In the genomic region with DNA sequence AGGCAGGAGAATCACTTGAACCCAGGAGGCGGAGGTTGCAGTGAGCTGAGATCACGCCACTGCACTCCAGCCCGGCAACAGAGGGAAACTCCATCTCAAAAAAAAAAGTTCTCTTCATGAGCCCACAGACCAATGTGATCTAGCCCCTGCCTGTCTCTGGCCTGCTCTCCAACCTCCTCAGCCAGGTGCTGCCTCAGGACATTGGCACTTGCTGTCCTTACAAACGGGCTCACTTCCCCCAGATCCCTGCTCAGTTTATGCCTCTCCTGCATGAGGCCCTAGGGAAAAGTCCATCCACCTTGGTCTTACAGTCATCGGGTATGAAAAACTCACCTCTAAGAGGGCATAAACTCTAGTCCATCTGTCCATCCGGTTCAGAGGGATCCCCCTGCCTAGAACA, we compare ENCODE assay signal across 20 cellular contexts. TPM values are rescaled to one million over a fixed set of nuclear protein-coding genes. Genes with fewer than 3 reads are reported as not detected.
DNase-seq lines count a peak whose midpoint lies in the region; FAIRE-seq and TF ChIP-seq lines count a peak whose summit lies in the region.
"Had no signal": no experiment of that assay in that cellular context is flagged by ENCODE, and none has a peak within 500 bp of the region (broad histone marks: within the 10 kb centered on the region; RNA-seq: fewer than 3 reads in every experiment).

No MANE protein-coding gene starts in this region.

- H3K4me1 Mint-ChIP-seq in MCF 10A (ENCODE audit: insufficient read depth, unreplicated experiment) (peaks cover 50% of the 10 kb centered on the region), mesothelial cell of epicardium (peaks cover 59% of the 10 kb centered on the region)

- CTCF ChIA-PET in MCF 10A (lab: Yijun Ruan, JAX): no interaction called here
- CTCF ChIA-PET in RWPE1 (lab: Yijun Ruan, JAX): no interaction called here

- H3K36me3 Mint-ChIP-seq in MCF 10A (ENCODE audit: insufficient read depth, unreplicated experiment) (peaks cover 38% of the 10 kb centered on the region), mesothelial cell of epicardium (peaks cover 30% of the 10 kb centered on the region)

- no peak for TF ChIP-seq POLR2A in breast epithelium (IDR thresholded peaks at IDR 0.05)

- no peaks in the 10 kb centered on the region for H3K9me3 Mint-ChIP-seq in MCF 10A (ENCODE audit: unreplicated experiment)
- H3K9me3 Mint-ChIP-seq in mesothelial cell of epicardium: peaks cover 3% of the 10 kb centered on the region
- H3K9me3 Mint-ChIP-seq: CD4-positive, alpha-beta T cell had no signal

- POLR2A ChIA-PET in MCF 10A (lab: Yijun Ruan, JAX): interaction anchor here (0.7 kb wide), 1 partner anchor 51 kb away, joined by 3 read pairs; no protein-coding TSS in a partner anchor
- POLR2A ChIA-PET in RWPE1 (lab: Yijun Ruan, JAX; ENCODE audit: low non-redundant PET): no interaction called here

- H3K27ac Mint-ChIP-seq in MCF 10A (ENCODE audit: low read depth, unreplicated experiment): peak overlapping the region; percentile 75
- H3K27ac Mint-ChIP-seq in mesothelial cell of epicardium: peak overlapping the region; percentile 81
- H3K27ac Mint-ChIP-seq: CD4-positive, alpha-beta T cell had no signal

- no peaks in the 10 kb centered on the region for H3K27me3 ChIP-seq in breast epithelium

- H3K4me3 Mint-ChIP-seq in MCF 10A (ENCODE audit: unreplicated experiment) (no peak overlapping the region), mesothelial cell of epicardium (no peak overlapping the region)
- H3K4me3 Mint-ChIP-seq: CD4-positive, alpha-beta T cell had no signal

- no peaks in the 10 kb centered on the region for H3K27me3 Mint-ChIP-seq in MCF 10A (ENCODE audit: insufficient read depth, unreplicated experiment)
- no peaks in the 10 kb centered on the region for H3K27me3 Mint-ChIP-seq in mesothelial cell of epicardium (ENCODE audit: low read depth)
- H3K27me3 Mint-ChIP-seq: CD4-positive, alpha-beta T cell had no signal

- no peak for DNase-seq in MCF 10A (ENCODE audit: unreplicated experiment)
- DNase-seq in breast epithelium (ENCODE audit: low spot score in 2 of 2): no peak
- no peak for DNase-seq in RWPE1 (ENCODE audit: low spot score)
- no peak for DNase-seq in mesothelial cell of epicardium (ENCODE audit: low spot score in 2 of 2, unreplicated experiment in 2 of 2)
- no peak for DNase-seq in urothelium cell line (ENCODE audit: low spot score)
- DNase-seq in NCI-H2227 (lab: John Stamatoyannopoulos, UW; ENCODE audit: unreplicated experiment): no peak
- no peak for DNase-seq in NCI-H1436 (lab: John Stamatoyannopoulos, UW)
- DNase-seq: AML-193; CD4-positive, alpha-beta T cell; DMS153; DMS79; GDM1; GM23248 had no signal

- intact Hi-C loops in MCF 10A (cut with micrococcal nuclease) (no loop called here), breast epithelium (cut with DNase I; ENCODE audit: low total_unique reads) (no loop called here)

- H3K9me3 ChIP-seq in breast epithelium: no peaks in the 10 kb centered on the region
- H3K9me3 ChIP-seq: A549, HAP-1 had no signal

- H3K36me3 ChIP-seq in breast epithelium: no peaks in the 10 kb centered on the region
- H3K36me3 ChIP-seq: HAP-1 had no signal

- peaks cover 0 to 6% of the 10 kb centered on the region in 2 donors for H3K4me1 ChIP-seq in breast epithelium

- no TSS peak for BruUV-seq in MCF 10A (replicated peaks; lab: Mats Ljungman, UMichigan)

- no peak overlapping the region for H3K27ac ChIP-seq in breast epithelium
- peak overlapping the region; percentile 53; the same call in 1 of the 2 replicates for H3K27ac ChIP-seq in RWPE1
- H3K27ac ChIP-seq: 22Rv1, C4-2B, GM23248 had no signal

- no peak for FAIRE-seq in urothelium cell line (lab: Jason Lieb, UNC)
- FAIRE-seq: A549, GM12892, GM18507, HTR-8/SVneo had no signal

- no peak overlapping the region for H3K4me3 ChIP-seq in breast epithelium
- H3K4me3 ChIP-seq: A549, GM23248, HAP-1 had no signal

- no peak for TF ChIP-seq CTCF in MCF 10A (IDR thresholded peaks at IDR 0.05; ENCODE audit: unreplicated experiment)
- no peak for TF ChIP-seq CTCF in breast epithelium (IDR thresholded peaks at IDR 0.05)
- TF ChIP-seq CTCF in RWPE1 (conservative IDR thresholded peaks at IDR 0.05; ENCODE audit: low read depth): no peak
- no peak for TF ChIP-seq CTCF in mesothelial cell of epicardium (IDR thresholded peaks at IDR 0.05; ENCODE audit: unreplicated experiment)

RNA-seq across cellular contexts. Expression of gene TNS3, which starts 32.5 kb away (rescaled TPM):
- total RNA-seq in MCF 10A (2022) (30.1 and 33.3 TPM in 2 replicates), breast epithelium (10 to 100 TPM; 41.0 to 78.1 (median 56.2) TPM), mesothelial cell of epicardium (427 to 461 TPM (median 452 TPM) in 3 replicates)
